ENCODE assay signal across 8 cellular contexts in the genomic region with DNA sequence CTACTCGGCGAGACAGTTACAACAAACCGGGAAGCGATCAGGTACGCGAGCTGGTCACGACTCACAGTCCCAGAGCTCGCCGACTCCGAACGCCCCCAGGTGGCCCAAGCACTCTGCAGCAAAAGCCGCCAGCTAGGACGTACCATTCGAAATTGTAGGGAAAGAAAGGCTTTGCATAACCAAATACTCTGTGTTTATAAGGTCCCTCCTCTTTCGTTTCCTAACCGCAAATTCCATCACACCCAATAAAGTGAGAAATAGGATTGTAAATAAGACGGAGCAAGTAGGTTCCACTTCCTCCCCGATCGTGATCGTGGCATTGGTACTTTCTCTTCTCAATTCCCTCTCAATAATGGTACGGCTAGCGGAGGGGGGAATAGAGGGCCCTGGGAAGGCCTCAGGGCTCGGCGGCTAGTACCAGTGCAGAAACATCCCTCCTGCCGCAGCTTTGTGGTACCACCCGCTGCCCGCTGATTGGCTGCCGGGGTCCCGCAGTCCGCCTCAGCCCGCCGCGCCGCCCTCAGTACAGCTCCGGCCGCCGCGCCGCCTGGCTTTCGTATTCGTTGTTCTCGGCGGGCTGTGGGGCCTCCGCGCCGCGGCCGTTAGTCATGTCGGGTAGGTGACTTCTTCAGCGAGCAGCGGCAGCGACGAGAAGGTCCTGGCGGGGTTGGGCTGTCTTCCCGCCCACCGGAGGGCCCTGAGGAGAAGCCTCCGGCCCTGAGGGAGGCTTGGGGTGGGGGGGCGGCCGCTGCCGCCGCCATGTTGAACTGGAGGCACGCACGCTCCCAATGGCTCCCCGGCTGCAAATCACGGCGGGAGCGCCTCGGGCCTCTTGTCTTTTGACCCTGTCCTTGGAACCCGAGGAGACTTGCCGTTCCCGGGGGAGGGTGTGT. TPM values are rescaled to one million over a fixed set of nuclear protein-coding genes. Genes with fewer than 3 reads are reported as not detected.
DNase-seq lines count a peak whose midpoint lies in the region; ATAC-seq lines count a peak whose summit lies in the region.

A gene (plus strand): TSS at position 523 of the 893 bp plus-strand sequence. CDS start 86 bp downstream, at position 609.

- CTCF ChIA-PET in naive thymus-derived CD4-positive, alpha-beta T cell (lab: Charles Lee), result interaction anchor here (0.6 to 9.0 kb wide), 16 partner anchors 9 to 620 kb away, joined by 3 to 222 read pairs (median 5); a partner anchor contains a TSS

- H3K4me1 ChIP-seq in GM23248 (ENCODE audit: insufficient read depth), result peaks cover 31% of the 10 kb centered on the region
- H3K4me1 ChIP-seq in naive thymus-derived CD4-positive, alpha-beta T cell (ENCODE audit: control insufficient read depth in 2 of 2, insufficient read depth in 2 of 2, low read length in 2 of 2), result peaks cover 33 to 37% of the 10 kb centered on the region in 2 donors

- H3K36me3 ChIP-seq in GM23248 (ENCODE audit: low read depth), result no peaks in the 10 kb centered on the region
- H3K36me3 ChIP-seq in naive thymus-derived CD4-positive, alpha-beta T cell (ENCODE audit: control insufficient read depth in 2 of 3, insufficient read depth in 3 of 3, low read length in 3 of 3), result peaks cover 0 to 9% (median 0%) of the 10 kb centered on the region in 3 experiments

- POLR2A ChIA-PET in naive thymus-derived CD4-positive, alpha-beta T cell (lab: Charles Lee), result interaction anchor here (0.6 to 5.7 kb wide), 34 partner anchors 8 to 847 kb away, joined by 3 to 108 read pairs (median 4); a partner anchor contains a TSS

- H3K27me3 Mint-ChIP-seq in activated T-helper 1 cell treated with anti-CD3 and anti-CD28 coated beads, Interleukin-12 subunit alpha, Interleukin-12 subunit beta, Interleukin-2, Interleukin-4 antibody, amounts not matched to agents 30 ng/mL and 10 ng/mL and 1 ng/mL, durations not matched to agents 14 hours and 24 hours and 36 hours (ENCODE audit: insufficient read depth), result no peaks in the 10 kb centered on the region
- no peaks in the 10 kb centered on the region for H3K27me3 Mint-ChIP-seq in naive thymus-derived CD4-positive, alpha-beta T cell
- no peaks in the 10 kb centered on the region for H3K27me3 Mint-ChIP-seq in stimulated activated naive B cell treated with anti-CD40 and anti-IgM and Interleukin-4, amounts not matched to agents 10 μg/mL and 1 μg/mL and 100 μg/mL, for 72 hours

- H3F3A ChIP-seq in GM23248 (ENCODE audit: insufficient read depth), result peaks cover 19% of the 10 kb centered on the region

- in situ Hi-C loops in GM23248 (cut with MboI), result no loop called here

- no peaks in the 10 kb centered on the region for H3K9me2 ChIP-seq in GM23248 (ENCODE audit: insufficient read depth)

- peak within 1 kb of the TSS; percentile 92 for H3K27ac ChIP-seq in GM23248
- H3K27ac ChIP-seq in naive thymus-derived CD4-positive, alpha-beta T cell (ENCODE audit: low read depth, low read length), result peak within 1 kb of the TSS; percentile 83

- H3K4me3 ChIP-seq in GM23248, result peak within 1 kb of the TSS; percentile 92
- peak within 1 kb of the TSS; percentile 91 for H3K4me3 ChIP-seq in naive thymus-derived CD4-positive, alpha-beta T cell (ENCODE audit: low read length)

- H3K4me1 Mint-ChIP-seq in activated T-helper 1 cell treated with anti-CD3 and anti-CD28 coated beads, Interleukin-12 subunit alpha, Interleukin-12 subunit beta, Interleukin-2, Interleukin-4 antibody, amounts not matched to agents 30 ng/mL and 10 ng/mL and 1 ng/mL, durations not matched to agents 14 hours and 24 hours and 36 hours (ENCODE audit: low read depth), result peaks cover 67% of the 10 kb centered on the region
- H3K4me1 Mint-ChIP-seq in naive thymus-derived CD4-positive, alpha-beta T cell, result peaks cover 31 to 68% (median 57%) of the 10 kb centered on the region in 7 donors
- H3K4me1 Mint-ChIP-seq in stimulated activated naive B cell treated with anti-CD40 and anti-IgM and Interleukin-4, amounts not matched to agents 10 μg/mL and 1 μg/mL and 100 μg/mL, for 72 hours, result peaks cover 20 to 38% of the 10 kb centered on the region in 2 donors

- H3K9ac ChIP-seq in GM23248, result peak within 1 kb of the TSS; percentile 96

- no peaks in the 10 kb centered on the region for H3K9me3 ChIP-seq in GM23248 (ENCODE audit: low read depth)
- no peaks in the 10 kb centered on the region for H3K9me3 ChIP-seq in naive thymus-derived CD4-positive, alpha-beta T cell (ENCODE audit: control insufficient read depth in 2 of 3, low read length in 3 of 3)

- intact Hi-C loops in activated T-helper 1 cell treated with anti-CD3 and anti-CD28 coated beads, Interleukin-12 subunit alpha, Interleukin-12 subunit beta, Interleukin-2, Interleukin-4 antibody, amounts not matched to agents 30 ng/mL and 10 ng/mL and 1 ng/mL, durations not matched to agents 14 hours and 24 hours and 36 hours (cut with micrococcal nuclease), result loop anchor here (1.0 to 10.0 kb wide), 5 partner anchors 45 to 824 kb away; a partner anchor contains a TSS
- intact Hi-C loops in naive thymus-derived CD4-positive, alpha-beta T cell (cut with micrococcal nuclease), result loop anchor here (1.0 to 10.0 kb wide), 18 partner anchors 10 to 1138 kb away; a partner anchor contains a TSS

- H3K36me3 Mint-ChIP-seq in activated T-helper 1 cell treated with anti-CD3 and anti-CD28 coated beads, Interleukin-12 subunit alpha, Interleukin-12 subunit beta, Interleukin-2, Interleukin-4 antibody, amounts not matched to agents 30 ng/mL and 10 ng/mL and 1 ng/mL, durations not matched to agents 14 hours and 24 hours and 36 hours (ENCODE audit: low read depth), result peaks cover 10% of the 10 kb centered on the region
- peaks cover 0 to 4% (median 0%) of the 10 kb centered on the region in 5 donors for H3K36me3 Mint-ChIP-seq in naive thymus-derived CD4-positive, alpha-beta T cell
- H3K36me3 Mint-ChIP-seq in stimulated activated naive B cell treated with anti-CD40 and anti-IgM and Interleukin-4, amounts not matched to agents 10 μg/mL and 1 μg/mL and 100 μg/mL, for 72 hours, result peaks cover 2 to 15% of the 10 kb centered on the region in 2 donors

- H3K4me2 ChIP-seq in GM23248 (ENCODE audit: unreplicated experiment), result peak within 1 kb of the TSS; percentile 99

- peak within 1 kb of the TSS; percentile 75 for H2AFZ ChIP-seq in GM23248

- H3K27me3 ChIP-seq in GM23248 (replicated peaks; ENCODE audit: insufficient read depth), result no peaks in the 10 kb centered on the region
- H3K27me3 ChIP-seq in naive thymus-derived CD4-positive, alpha-beta T cell (ENCODE audit: control insufficient read depth in 2 of 2, insufficient read depth in 2 of 2, low read length in 2 of 2), result no peaks in the 10 kb centered on the region

- ATAC-seq in naive thymus-derived CD4-positive, alpha-beta T cell, result peak; percentile 97
- peak; percentile 92 to 93 for ATAC-seq in stimulated activated naive B cell treated with anti-CD40 and anti-IgM and Interleukin-4, amounts not matched to agents 10 μg/mL and 1 μg/mL and 100 μg/mL, for 72 hours (replicated peaks)

- 0 out of 2 replicates have a peak, but pooled peaks cover 8% of the 10 kb centered on the region for H4K20me1 ChIP-seq in GM23248 (ENCODE audit: insufficient read depth)

- peak; percentile 96 for DNase-seq in Daoy (ENCODE audit: low read depth)
- peak; percentile 99 for DNase-seq in GM23248
- DNase-seq in Kasumi-1 (lab: John Stamatoyannopoulos, UW), result peak; percentile 98 to 99
- DNase-seq in RKO (ENCODE audit: low spot score), result peak; percentile 98
- peak; percentile 95 for DNase-seq in activated T-helper 1 cell treated with anti-CD3 and anti-CD28 coated beads, Interleukin-12 subunit alpha, Interleukin-12 subunit beta, Interleukin-2, Interleukin-4 antibody, amounts not matched to agents 30 ng/mL and 10 ng/mL and 1 ng/mL, durations not matched to agents 14 hours and 24 hours and 36 hours (ENCODE audit: low spot score)
- peak; percentile 99 for DNase-seq in fibroblast of gingiva (ENCODE audit: low read depth)
- peak; percentile 85 to 97 (median 97) for DNase-seq in naive thymus-derived CD4-positive, alpha-beta T cell
- peak; percentile 96 for DNase-seq in stimulated activated naive B cell treated with anti-CD40 and anti-IgM and Interleukin-4, amounts not matched to agents 10 μg/mL and 1 μg/mL and 100 μg/mL, for 72 hours

- no peaks in the 10 kb centered on the region for H3K9me3 Mint-ChIP-seq in activated T-helper 1 cell treated with anti-CD3 and anti-CD28 coated beads, Interleukin-12 subunit alpha, Interleukin-12 subunit beta, Interleukin-2, Interleukin-4 antibody, amounts not matched to agents 30 ng/mL and 10 ng/mL and 1 ng/mL, durations not matched to agents 14 hours and 24 hours and 36 hours
- H3K9me3 Mint-ChIP-seq in naive thymus-derived CD4-positive, alpha-beta T cell, result no peaks in the 10 kb centered on the region
- H3K9me3 Mint-ChIP-seq in stimulated activated naive B cell treated with anti-CD40 and anti-IgM and Interleukin-4, amounts not matched to agents 10 μg/mL and 1 μg/mL and 100 μg/mL, for 72 hours, result no peaks in the 10 kb centered on the region

- peaks cover 49% of the 10 kb centered on the region for H3K79me2 ChIP-seq in GM23248 (ENCODE audit: insufficient read depth)

- peak within 1 kb of the TSS; percentile 98 for H3K4me3 Mint-ChIP-seq in activated T-helper 1 cell treated with anti-CD3 and anti-CD28 coated beads, Interleukin-12 subunit alpha, Interleukin-12 subunit beta, Interleukin-2, Interleukin-4 antibody, amounts not matched to agents 30 ng/mL and 10 ng/mL and 1 ng/mL, durations not matched to agents 14 hours and 24 hours and 36 hours
- peak within 1 kb of the TSS; percentile 86 to 99 (median 96) for H3K4me3 Mint-ChIP-seq in naive thymus-derived CD4-positive, alpha-beta T cell
- peak within 1 kb of the TSS; percentile 89 to 98 for H3K4me3 Mint-ChIP-seq in stimulated activated naive B cell treated with anti-CD40 and anti-IgM and Interleukin-4, amounts not matched to agents 10 μg/mL and 1 μg/mL and 100 μg/mL, for 72 hours

- peak within 1 kb of the TSS; percentile 99 for H3K27ac Mint-ChIP-seq in activated T-helper 1 cell treated with anti-CD3 and anti-CD28 coated beads, Interleukin-12 subunit alpha, Interleukin-12 subunit beta, Interleukin-2, Interleukin-4 antibody, amounts not matched to agents 30 ng/mL and 10 ng/mL and 1 ng/mL, durations not matched to agents 14 hours and 24 hours and 36 hours
- H3K27ac Mint-ChIP-seq in naive thymus-derived CD4-positive, alpha-beta T cell, result peak within 1 kb of the TSS; percentile 91 to 99 (median 97)
- H3K27ac Mint-ChIP-seq in stimulated activated naive B cell treated with anti-CD40 and anti-IgM and Interleukin-4, amounts not matched to agents 10 μg/mL and 1 μg/mL and 100 μg/mL, for 72 hours, result peak within 1 kb of the TSS; percentile 99

- 1% methylated on average over 54 to 56 of the region's 71 CpGs for WGBS in GM23248 (ENCODE audit: low coverage in 1 of 2, low lambda C conversion rate in 2 of 2, missing lambda C conversion rate in 2 of 2), 2 experiments

RNA-seq across cellular contexts. Expression of the gene that starts here (rescaled TPM):
- total RNA-seq in Daoy (2014; rRNA removed; shearing (Covaris generic)), result 12.1 and 15.9 TPM in 2 replicates
- total RNA-seq in GM23248 (2014; rRNA removed; shearing (Covaris generic)), result 27.5 and 39.3 TPM in 2 replicates
- 7.0 and 9.2 TPM in 2 replicates for polyA plus RNA-seq in GM23248 (2016; fragmentation: Nextera tagmentation; extraction: Ambion mirVana)
- total RNA-seq in activated T-helper 1 cell treated with anti-CD3 and anti-CD28 coated beads, Interleukin-12 subunit alpha, Interleukin-12 subunit beta, Interleukin-2, Interleukin-4 antibody, amounts not matched to agents 30 ng/mL and 10 ng/mL and 1 ng/mL, durations not matched to agents 14 hours and 24 hours and 36 hours, result 311 and 322 TPM in 2 replicates
- total RNA-seq in naive thymus-derived CD4-positive, alpha-beta T cell, result 100 to 1,000 TPM; 162 to 281 (median 243) TPM
- polyA plus RNA-seq in naive thymus-derived CD4-positive, alpha-beta T cell, result 10 to 100 TPM; 27.8 to 30.2 TPM

Comparison
In these comparisons a context has a peak if more than half of its experiments do, and no peak if none do; other contexts are left out.
1. Peak in every context shown above with its lines: DNase-seq, ATAC-seq, H3K4me3 ChIP-seq and H3K27ac ChIP-seq.